Comparison of ENCODE assay signal across 15 cellular contexts in genomic region chr16:81841709-81842108, GRCh38.
DNase-seq lines count a peak whose midpoint lies in the region; ATAC-seq and TF ChIP-seq lines count a peak whose summit lies in the region.
"Had no signal": no experiment of that assay in that cellular context is flagged by ENCODE, and none has a peak within 500 bp of the region (broad histone marks: within the 10 kb centered on the region; RNA-seq: fewer than 3 reads in every experiment).

No MANE protein-coding gene starts in this region.

- peaks cover 6% of the 10 kb centered on the region for H3K4me1 Mint-ChIP-seq in T-helper 17 cell
- H3K4me1 Mint-ChIP-seq in glutamatergic neuron (ENCODE audit: low read depth, unreplicated experiment): no peaks in the 10 kb centered on the region

- H3K27ac Mint-ChIP-seq in T-helper 17 cell (no peak overlapping the region), glutamatergic neuron (ENCODE audit: unreplicated experiment) (no peak overlapping the region)

- H3K36me3 Mint-ChIP-seq in T-helper 17 cell (ENCODE audit: low read depth) (no peaks in the 10 kb centered on the region), glutamatergic neuron (ENCODE audit: unreplicated experiment) (no peaks in the 10 kb centered on the region)

- H3K27me3 ChIP-seq in BE2C: peaks cover 11% of the 10 kb centered on the region; the same call in 1 of the 2 replicates
- no peaks in the 10 kb centered on the region for H3K27me3 ChIP-seq in upper lobe of right lung
- H3K27me3 ChIP-seq: gastrocnemius medialis, SJSA1, thyroid gland had no signal

- no peaks in the 10 kb centered on the region for H3K9me3 ChIP-seq in T-helper 17 cell (ENCODE audit: control insufficient read depth, low read length, poor library complexity, severe bottlenecking)
- H3K9me3 ChIP-seq in BE2C: no peaks in the 10 kb centered on the region
- no peaks in the 10 kb centered on the region for H3K9me3 ChIP-seq in upper lobe of right lung
- H3K9me3 ChIP-seq: gastrocnemius medialis, SJSA1, thyroid gland had no signal

- intact Hi-C loops in upper lobe of right lung (cut with DNase I): no loop called here

- no peak for TF ChIP-seq CTCF in GM10266 (IDR thresholded peaks at IDR 0.05; ENCODE audit: control insufficient read depth, insufficient read depth, low read depth, missing control alignments)
- TF ChIP-seq CTCF in BE2C (IDR thresholded peaks at IDR 0.05; ENCODE audit: low read depth, low read length): no peak
- no peak for TF ChIP-seq CTCF in glutamatergic neuron (IDR thresholded peaks at IDR 0.05; ENCODE audit: partially characterized antibody, unreplicated experiment)
- TF ChIP-seq CTCF in upper lobe of right lung (IDR thresholded peaks at IDR 0.05): no peak

- ATAC-seq in GM19351 (IDR thresholded peaks at IDR 0.05; ENCODE audit: unreplicated experiment) (peak; percentile 44), HG03066 (IDR thresholded peaks at IDR 0.05; ENCODE audit: low read depth, unreplicated experiment) (peak; percentile 34), T-helper 17 cell (peak; percentile 42), upper lobe of right lung (no peak)
- ATAC-seq: gastrocnemius medialis had no signal

- H3K4me3 ChIP-seq in BE2C (ENCODE audit: low read depth, low read length): no peak overlapping the region
- no peak overlapping the region for H3K4me3 ChIP-seq in upper lobe of right lung
- H3K4me3 ChIP-seq: gastrocnemius medialis, SJSA1, thyroid gland had no signal

- no peak overlapping the region for H3K27ac ChIP-seq in upper lobe of right lung
- H3K27ac ChIP-seq: gastrocnemius medialis, SJSA1, thyroid gland had no signal

- DNase-seq in GM10266 (ENCODE audit: extremely low spot score): peak; percentile 42
- DNase-seq in T-helper 17 cell: no peak
- no peak for DNase-seq in SW480 (ENCODE audit: low spot score)
- no peak for DNase-seq in BE2C
- DNase-seq in glutamatergic neuron: no peak
- DNase-seq in upper lobe of right lung: no peak
- DNase-seq: cerebellar nuclear complex; gastrocnemius medialis; H9; mesendoderm; stimulated activated CD4-positive, alpha-beta T cell treated with anti-CD3 and anti-CD28 coated beads, Interleukin-15, amount 100 ng/mL, for 24 hours; thyroid gland had no signal

- H3K36me3 ChIP-seq in BE2C (no peaks in the 10 kb centered on the region), upper lobe of right lung (no peaks in the 10 kb centered on the region)
- H3K36me3 ChIP-seq: gastrocnemius medialis, SJSA1, thyroid gland had no signal

- no peaks in the 10 kb centered on the region for H3K9me3 Mint-ChIP-seq in glutamatergic neuron (ENCODE audit: unreplicated experiment)
- H3K9me3 Mint-ChIP-seq: H9 had no signal

- H3K4me1 ChIP-seq in BE2C (no peaks in the 10 kb centered on the region), upper lobe of right lung (peaks cover 8% of the 10 kb centered on the region)
- H3K4me1 ChIP-seq: gastrocnemius medialis, SJSA1, thyroid gland had no signal

- H3K4me3 Mint-ChIP-seq in T-helper 17 cell (no peak overlapping the region), glutamatergic neuron (ENCODE audit: unreplicated experiment) (no peak overlapping the region)
- H3K4me3 Mint-ChIP-seq: H9 had no signal

- H3K27me3 Mint-ChIP-seq in T-helper 17 cell (peaks cover 33% of the 10 kb centered on the region), glutamatergic neuron (ENCODE audit: unreplicated experiment) (peaks cover 2% of the 10 kb centered on the region)
